1 cellular context compared by ENCODE assay signal in the genomic region with DNA sequence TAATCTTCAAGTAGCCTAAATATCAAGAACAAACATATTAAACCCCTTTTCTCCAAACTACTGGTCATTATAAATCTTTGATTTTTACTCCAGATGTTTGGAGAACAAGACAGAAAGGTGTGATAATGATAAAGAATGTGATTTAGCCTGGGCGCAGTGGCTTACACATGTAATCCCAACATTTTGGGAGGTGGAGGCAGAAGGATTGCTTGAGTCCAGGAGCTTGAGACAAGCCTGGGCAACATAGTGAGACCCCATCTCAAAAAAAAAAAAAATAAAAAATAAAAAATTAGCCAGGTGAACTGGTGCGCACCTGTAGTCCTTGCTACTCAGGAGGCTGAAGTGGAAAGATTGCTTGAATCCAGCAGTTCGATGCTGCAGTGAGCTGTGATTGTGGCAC.
TF ChIP-seq lines count a peak whose summit lies in the region.

No MANE protein-coding gene starts in this region.

TF ChIP-seq in HepG2, 621 proteins besides CTCF, POLR2A, EP300 and RAD21:
- TF ChIP-seq NKX3-1 (CRISPR knock-in tag; IDR thresholded peaks at IDR 0.05) (no peak), ZBTB38 (CRISPR knock-in tag; IDR thresholded peaks at IDR 0.05) (no peak), ZNF121 (CRISPR knock-in tag; IDR thresholded peaks at IDR 0.05) (0 out of 2 replicates have a peak, but pooled peaks have one; percentile 28), ZNF891 (CRISPR knock-in tag; IDR thresholded peaks at IDR 0.05) (no peak), RFX1 (IDR thresholded peaks at IDR 0.05) (no peak), SAP130 (CRISPR knock-in tag; IDR thresholded peaks at IDR 0.05; ENCODE audit: low read depth) (no peak), NR2F1 (CRISPR knock-in tag; IDR thresholded peaks at IDR 0.05) (0 out of 4 replicates have a peak, but pooled peaks of 1 of the 2 experiments have one; percentile 3), ZNF777 (CRISPR knock-in tag; IDR thresholded peaks at IDR 0.05) (no peak), ZNF816 (CRISPR knock-in tag; IDR thresholded peaks at IDR 0.05; ENCODE audit: borderline replicate concordance) (no peak), STAT6 (CRISPR knock-in tag; IDR thresholded peaks at IDR 0.05; ENCODE audit: borderline replicate concordance) (no peak), HNRNPUL1 (IDR thresholded peaks at IDR 0.05; ENCODE audit: low read depth, low read length) (no peak), TFAP4 (IDR thresholded peaks at IDR 0.05; ENCODE audit: borderline replicate concordance, low read depth) (no peak), FOXM1 (CRISPR knock-in tag; IDR thresholded peaks at IDR 0.05) (no peak), ZFX (CRISPR knock-in tag; IDR thresholded peaks at IDR 0.05; ENCODE audit: low read depth) (no peak), PHF21A (CRISPR knock-in tag; IDR thresholded peaks at IDR 0.05) (no peak), ARID3A (IDR thresholded peaks at IDR 0.05; ENCODE audit: low read depth, low read length) (peak; percentile 3; the same call in 1 of the 2 replicates)
- TF ChIP-seq, protein P1, sequence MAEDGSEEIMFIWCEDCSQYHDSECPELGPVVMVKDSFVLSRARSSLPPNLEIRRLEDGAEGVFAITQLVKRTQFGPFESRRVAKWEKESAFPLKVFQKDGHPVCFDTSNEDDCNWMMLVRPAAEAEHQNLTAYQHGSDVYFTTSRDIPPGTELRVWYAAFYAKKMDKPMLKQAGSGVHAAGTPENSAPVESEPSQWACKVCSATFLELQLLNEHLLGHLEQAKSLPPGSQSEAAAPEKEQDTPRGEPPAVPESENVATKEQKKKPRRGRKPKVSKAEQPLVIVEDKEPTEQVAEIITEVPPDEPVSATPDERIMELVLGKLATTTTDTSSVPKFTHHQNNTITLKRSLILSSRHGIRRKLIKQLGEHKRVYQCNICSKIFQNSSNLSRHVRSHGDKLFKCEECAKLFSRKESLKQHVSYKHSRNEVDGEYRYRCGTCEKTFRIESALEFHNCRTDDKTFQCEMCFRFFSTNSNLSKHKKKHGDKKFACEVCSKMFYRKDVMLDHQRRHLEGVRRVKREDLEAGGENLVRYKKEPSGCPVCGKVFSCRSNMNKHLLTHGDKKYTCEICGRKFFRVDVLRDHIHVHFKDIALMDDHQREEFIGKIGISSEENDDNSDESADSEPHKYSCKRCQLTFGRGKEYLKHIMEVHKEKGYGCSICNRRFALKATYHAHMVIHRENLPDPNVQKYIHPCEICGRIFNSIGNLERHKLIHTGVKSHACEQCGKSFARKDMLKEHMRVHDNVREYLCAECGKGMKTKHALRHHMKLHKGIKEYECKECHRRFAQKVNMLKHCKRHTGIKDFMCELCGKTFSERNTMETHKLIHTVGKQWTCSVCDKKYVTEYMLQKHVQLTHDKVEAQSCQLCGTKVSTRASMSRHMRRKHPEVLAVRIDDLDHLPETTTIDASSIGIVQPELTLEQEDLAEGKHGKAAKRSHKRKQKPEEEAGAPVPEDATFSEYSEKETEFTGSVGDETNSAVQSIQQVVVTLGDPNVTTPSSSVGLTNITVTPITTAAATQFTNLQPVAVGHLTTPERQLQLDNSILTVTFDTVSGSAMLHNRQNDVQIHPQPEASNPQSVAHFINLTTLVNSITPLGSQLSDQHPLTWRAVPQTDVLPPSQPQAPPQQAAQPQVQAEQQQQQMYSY (CRISPR knock-in tag; IDR thresholded peaks at IDR 0.05), result no peak
- TF ChIP-seq, protein P2, sequence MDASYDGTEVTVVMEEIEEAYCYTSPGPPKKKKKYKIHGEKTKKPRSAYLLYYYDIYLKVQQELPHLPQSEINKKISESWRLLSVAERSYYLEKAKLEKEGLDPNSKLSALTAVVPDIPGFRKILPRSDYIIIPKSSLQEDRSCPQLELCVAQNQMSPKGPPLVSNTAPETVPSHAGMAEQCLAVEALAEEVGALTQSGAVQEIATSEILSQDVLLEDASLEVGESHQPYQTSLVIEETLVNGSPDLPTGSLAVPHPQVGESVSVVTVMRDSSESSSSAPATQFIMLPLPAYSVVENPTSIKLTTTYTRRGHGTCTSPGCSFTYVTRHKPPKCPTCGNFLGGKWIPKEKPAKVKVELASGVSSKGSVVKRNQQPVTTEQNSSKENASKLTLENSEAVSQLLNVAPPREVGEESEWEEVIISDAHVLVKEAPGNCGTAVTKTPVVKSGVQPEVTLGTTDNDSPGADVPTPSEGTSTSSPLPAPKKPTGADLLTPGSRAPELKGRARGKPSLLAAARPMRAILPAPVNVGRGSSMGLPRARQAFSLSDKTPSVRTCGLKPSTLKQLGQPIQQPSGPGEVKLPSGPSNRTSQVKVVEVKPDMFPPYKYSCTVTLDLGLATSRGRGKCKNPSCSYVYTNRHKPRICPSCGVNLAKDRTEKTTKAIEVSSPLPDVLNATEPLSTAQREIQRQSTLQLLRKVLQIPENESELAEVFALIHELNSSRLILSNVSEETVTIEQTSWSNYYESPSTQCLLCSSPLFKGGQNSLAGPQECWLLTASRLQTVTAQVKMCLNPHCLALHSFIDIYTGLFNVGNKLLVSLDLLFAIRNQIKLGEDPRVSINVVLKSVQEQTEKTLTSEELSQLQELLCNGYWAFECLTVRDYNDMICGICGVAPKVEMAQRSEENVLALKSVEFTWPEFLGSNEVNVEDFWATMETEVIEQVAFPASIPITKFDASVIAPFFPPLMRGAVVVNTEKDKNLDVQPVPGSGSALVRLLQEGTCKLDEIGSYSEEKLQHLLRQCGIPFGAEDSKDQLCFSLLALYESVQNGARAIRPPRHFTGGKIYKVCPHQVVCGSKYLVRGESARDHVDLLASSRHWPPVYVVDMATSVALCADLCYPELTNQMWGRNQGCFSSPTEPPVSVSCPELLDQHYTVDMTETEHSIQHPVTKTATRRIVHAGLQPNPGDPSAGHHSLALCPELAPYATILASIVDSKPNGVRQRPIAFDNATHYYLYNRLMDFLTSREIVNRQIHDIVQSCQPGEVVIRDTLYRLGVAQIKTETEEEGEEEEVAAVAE (CRISPR knock-in tag; IDR thresholded peaks at IDR 0.05; ENCODE audit: borderline replicate concordance), result no peak
- TF ChIP-seq, protein P3, sequence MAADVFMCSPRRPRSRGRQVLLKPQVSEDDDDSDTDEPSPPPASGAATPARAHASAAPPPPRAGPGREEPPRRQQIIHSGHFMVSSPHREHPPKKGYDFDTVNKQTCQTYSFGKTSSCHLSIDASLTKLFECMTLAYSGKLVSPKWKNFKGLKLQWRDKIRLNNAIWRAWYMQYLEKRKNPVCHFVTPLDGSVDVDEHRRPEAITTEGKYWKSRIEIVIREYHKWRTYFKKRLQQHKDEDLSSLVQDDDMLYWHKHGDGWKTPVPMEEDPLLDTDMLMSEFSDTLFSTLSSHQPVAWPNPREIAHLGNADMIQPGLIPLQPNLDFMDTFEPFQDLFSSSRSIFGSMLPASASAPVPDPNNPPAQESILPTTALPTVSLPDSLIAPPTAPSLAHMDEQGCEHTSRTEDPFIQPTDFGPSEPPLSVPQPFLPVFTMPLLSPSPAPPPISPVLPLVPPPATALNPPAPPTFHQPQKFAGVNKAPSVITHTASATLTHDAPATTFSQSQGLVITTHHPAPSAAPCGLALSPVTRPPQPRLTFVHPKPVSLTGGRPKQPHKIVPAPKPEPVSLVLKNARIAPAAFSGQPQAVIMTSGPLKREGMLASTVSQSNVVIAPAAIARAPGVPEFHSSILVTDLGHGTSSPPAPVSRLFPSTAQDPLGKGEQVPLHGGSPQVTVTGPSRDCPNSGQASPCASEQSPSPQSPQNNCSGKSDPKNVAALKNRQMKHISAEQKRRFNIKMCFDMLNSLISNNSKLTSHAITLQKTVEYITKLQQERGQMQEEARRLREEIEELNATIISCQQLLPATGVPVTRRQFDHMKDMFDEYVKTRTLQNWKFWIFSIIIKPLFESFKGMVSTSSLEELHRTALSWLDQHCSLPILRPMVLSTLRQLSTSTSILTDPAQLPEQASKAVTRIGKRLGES (CRISPR knock-in tag; IDR thresholded peaks at IDR 0.05; ENCODE audit: borderline replicate concordance), result no peak
- TF ChIP-seq, protein P4, sequence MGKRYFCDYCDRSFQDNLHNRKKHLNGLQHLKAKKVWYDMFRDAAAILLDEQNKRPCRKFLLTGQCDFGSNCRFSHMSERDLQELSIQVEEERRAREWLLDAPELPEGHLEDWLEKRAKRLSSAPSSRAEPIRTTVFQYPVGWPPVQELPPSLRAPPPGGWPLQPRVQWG (CRISPR knock-in tag; IDR thresholded peaks at IDR 0.05; ENCODE audit: borderline replicate concordance, low read depth), result no peak
- TF ChIP-seq, protein P5, sequence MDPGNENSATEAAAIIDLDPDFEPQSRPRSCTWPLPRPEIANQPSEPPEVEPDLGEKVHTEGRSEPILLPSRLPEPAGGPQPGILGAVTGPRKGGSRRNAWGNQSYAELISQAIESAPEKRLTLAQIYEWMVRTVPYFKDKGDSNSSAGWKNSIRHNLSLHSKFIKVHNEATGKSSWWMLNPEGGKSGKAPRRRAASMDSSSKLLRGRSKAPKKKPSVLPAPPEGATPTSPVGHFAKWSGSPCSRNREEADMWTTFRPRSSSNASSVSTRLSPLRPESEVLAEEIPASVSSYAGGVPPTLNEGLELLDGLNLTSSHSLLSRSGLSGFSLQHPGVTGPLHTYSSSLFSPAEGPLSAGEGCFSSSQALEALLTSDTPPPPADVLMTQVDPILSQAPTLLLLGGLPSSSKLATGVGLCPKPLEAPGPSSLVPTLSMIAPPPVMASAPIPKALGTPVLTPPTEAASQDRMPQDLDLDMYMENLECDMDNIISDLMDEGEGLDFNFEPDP (CRISPR knock-in tag; conservative IDR thresholded peaks at IDR 0.05), result no peak
- TF ChIP-seq, protein P6, sequence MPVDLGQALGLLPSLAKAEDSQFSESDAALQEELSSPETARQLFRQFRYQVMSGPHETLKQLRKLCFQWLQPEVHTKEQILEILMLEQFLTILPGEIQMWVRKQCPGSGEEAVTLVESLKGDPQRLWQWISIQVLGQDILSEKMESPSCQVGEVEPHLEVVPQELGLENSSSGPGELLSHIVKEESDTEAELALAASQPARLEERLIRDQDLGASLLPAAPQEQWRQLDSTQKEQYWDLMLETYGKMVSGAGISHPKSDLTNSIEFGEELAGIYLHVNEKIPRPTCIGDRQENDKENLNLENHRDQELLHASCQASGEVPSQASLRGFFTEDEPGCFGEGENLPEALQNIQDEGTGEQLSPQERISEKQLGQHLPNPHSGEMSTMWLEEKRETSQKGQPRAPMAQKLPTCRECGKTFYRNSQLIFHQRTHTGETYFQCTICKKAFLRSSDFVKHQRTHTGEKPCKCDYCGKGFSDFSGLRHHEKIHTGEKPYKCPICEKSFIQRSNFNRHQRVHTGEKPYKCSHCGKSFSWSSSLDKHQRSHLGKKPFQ (CRISPR knock-in tag; IDR thresholded peaks at IDR 0.05; ENCODE audit: insufficient replicate concordance), result no peak
